ENCODE assay signal across 8 cellular contexts in genomic region chr13:33817513-33817842, GRCh38. TPM values are rescaled to one million over a fixed set of nuclear protein-coding genes. Genes with fewer than 3 reads are reported as not detected.
DNase-seq lines count a peak whose midpoint lies in the region; ATAC-seq and TF ChIP-seq lines count a peak whose summit lies in the region.

No MANE protein-coding gene starts in this region.

- H3K79me2 ChIP-seq in GM23248 (ENCODE audit: insufficient read depth) = peaks cover 18% of the 10 kb centered on the region

- H3K4me1 ChIP-seq in GM23248 (ENCODE audit: insufficient read depth) (0 out of 2 replicates have a peak, but pooled peaks cover 3% of the 10 kb centered on the region), foreskin keratinocyte (peaks cover 12% of the 10 kb centered on the region)

- no peak for ATAC-seq in foreskin keratinocyte
- ATAC-seq in stimulated activated effector memory CD8-positive, alpha-beta T cell treated with anti-CD3 and anti-CD28 coated beads, Interleukin-12 subunit alpha, Interleukin-12 subunit beta, amount 100 ng/mL, for 72 hours = no peak

- peak overlapping the region; percentile 97 for H3K4me2 ChIP-seq in GM23248 (ENCODE audit: unreplicated experiment)

- H4K20me1 ChIP-seq in GM23248 (ENCODE audit: insufficient read depth) = no peaks in the 10 kb centered on the region

- no peaks in the 10 kb centered on the region for H3F3A ChIP-seq in GM23248 (ENCODE audit: insufficient read depth)

- POLR2A ChIA-PET in BJ (lab: Charles Lee) = interaction anchor here (1.0 kb wide), 1 partner anchor 20 kb away, joined by 3 read pairs; no protein-coding TSS in a partner anchor

- in situ Hi-C loops in GM23248 (cut with MboI) = loop anchor here (25.0 kb wide), 1 partner anchor 1345 kb away; no protein-coding TSS in a partner anchor

- peak overlapping the region; percentile 100 for H2AFZ ChIP-seq in GM23248

- H3K36me3 ChIP-seq in BJ (ENCODE audit: control insufficient read depth, insufficient read depth, low read length) = no peaks in the 10 kb centered on the region
- H3K36me3 ChIP-seq in GM23248 (ENCODE audit: low read depth) = no peaks in the 10 kb centered on the region
- H3K36me3 ChIP-seq in SK-N-MC (ENCODE audit: insufficient read depth, low read length) = peaks cover 27% of the 10 kb centered on the region

- H3K9ac ChIP-seq in GM23248 (peak overlapping the region; percentile 89), SK-N-MC (ENCODE audit: insufficient read length) (peak overlapping the region; percentile 99)

- H3K27me3 ChIP-seq in BJ (ENCODE audit: control insufficient read depth, insufficient read depth, low read length) (no peaks in the 10 kb centered on the region), GM23248 (replicated peaks; ENCODE audit: insufficient read depth) (no peaks in the 10 kb centered on the region), foreskin keratinocyte (no peaks in the 10 kb centered on the region)

- H3K4me1 Mint-ChIP-seq in stimulated activated effector memory CD8-positive, alpha-beta T cell treated with anti-CD3 and anti-CD28 coated beads, Interleukin-12 subunit alpha, Interleukin-12 subunit beta, amount 100 ng/mL, for 72 hours = peaks cover 5% of the 10 kb centered on the region

- DNase-seq in BJ (ENCODE audit: low read depth) = no peak
- DNase-seq in GM23248 = no peak
- no peak for DNase-seq in SK-N-MC (ENCODE audit: low read depth, low spot score)
- DNase-seq in foreskin keratinocyte = no peak
- DNase-seq in stimulated activated effector memory CD8-positive, alpha-beta T cell treated with anti-CD3 and anti-CD28 coated beads, Interleukin-12 subunit alpha, Interleukin-12 subunit beta, amount 100 ng/mL, for 72 hours (ENCODE audit: low spot score in 2 of 2) = no peak
- DNase-seq in SIG-M5 treated with dmso at 0.1 percent for 504 hours (lab: John Stamatoyannopoulos, UW; ENCODE audit: unreplicated experiment) = no peak
- DNase-seq in D341Med (ENCODE audit: low spot score) = no peak
- no peak for DNase-seq in NCI-H524 treated with DMSO at 0.1 percent for 48 hours (lab: John Stamatoyannopoulos, UW)

- peak overlapping the region; percentile 76 for H3K27ac ChIP-seq in GM23248
- peak overlapping the region; percentile 85 for H3K27ac ChIP-seq in SK-N-MC
- peak overlapping the region; percentile 94 for H3K27ac ChIP-seq in foreskin keratinocyte

- CTCF ChIA-PET in BJ (lab: Yijun Ruan, JAX) = interaction anchor here (0.5 to 0.9 kb wide), 2 partner anchors 17 to 1832 kb away, joined by 3 read pairs; no protein-coding TSS in a partner anchor

- peak overlapping the region; percentile 97 for H3K4me3 Mint-ChIP-seq in stimulated activated effector memory CD8-positive, alpha-beta T cell treated with anti-CD3 and anti-CD28 coated beads, Interleukin-12 subunit alpha, Interleukin-12 subunit beta, amount 100 ng/mL, for 72 hours

- WGBS in GM23248 (ENCODE audit: low coverage in 1 of 2, low lambda C conversion rate in 2 of 2, missing lambda C conversion rate in 2 of 2), 2 experiments = 12 to 15% methylated on average over 3 of the region's 3 CpGs

- no peaks in the 10 kb centered on the region for H3K9me3 Mint-ChIP-seq in stimulated activated effector memory CD8-positive, alpha-beta T cell treated with anti-CD3 and anti-CD28 coated beads, Interleukin-12 subunit alpha, Interleukin-12 subunit beta, amount 100 ng/mL, for 72 hours

- H3K9me3 ChIP-seq in GM23248 (ENCODE audit: low read depth) = no peaks in the 10 kb centered on the region
- H3K9me3 ChIP-seq in SK-N-MC (ENCODE audit: low read depth, low read length) = no peaks in the 10 kb centered on the region

- H3K36me3 Mint-ChIP-seq in stimulated activated effector memory CD8-positive, alpha-beta T cell treated with anti-CD3 and anti-CD28 coated beads, Interleukin-12 subunit alpha, Interleukin-12 subunit beta, amount 100 ng/mL, for 72 hours = peaks cover 35% of the 10 kb centered on the region

- no peaks in the 10 kb centered on the region for H3K9me2 ChIP-seq in GM23248 (ENCODE audit: insufficient read depth)

- H3K27ac Mint-ChIP-seq in stimulated activated effector memory CD8-positive, alpha-beta T cell treated with anti-CD3 and anti-CD28 coated beads, Interleukin-12 subunit alpha, Interleukin-12 subunit beta, amount 100 ng/mL, for 72 hours = peak overlapping the region; percentile 98

- H3K4me3 ChIP-seq in BJ (ENCODE audit: low read depth, low read length) (peak overlapping the region; percentile 74), GM23248 (peak overlapping the region; percentile 90), SK-N-MC (peak overlapping the region; percentile 98)

- TF ChIP-seq CTCF in BJ (IDR thresholded peaks at IDR 0.05; ENCODE audit: insufficient read depth, low read depth, low read length) (no peak), foreskin keratinocyte (conservative IDR thresholded peaks at IDR 0.05) (no peak)

RNA-seq across cellular contexts. Expression of gene RFC3, which starts 0.5 kb away (rescaled TPM):
- polyA plus RNA-seq in BJ (2011; rRNA removed) = 4.6 and 9.4 TPM in 2 replicates
- polyA minus RNA-seq in BJ (2011; rRNA and poly(A)+ RNA removed) = 5.1 and 5.8 TPM in 2 replicates
- 12.6 and 17.7 TPM in 2 replicates for total RNA-seq in GM23248 (2014; rRNA removed; shearing (Covaris generic))
- polyA plus RNA-seq in GM23248 (2016; fragmentation: Nextera tagmentation; extraction: Ambion mirVana) = 11.5 and 13.1 TPM in 2 replicates
- total RNA-seq in foreskin keratinocyte = 38.0 and 40.7 TPM in 2 replicates
- 18.6 and 25.8 TPM in 2 replicates for polyA plus RNA-seq in foreskin keratinocyte
